32 cellular contexts compared by ENCODE assay signal in genomic region chr22:50129121-50129734, GRCh38. TPM values are rescaled to one million over a fixed set of nuclear protein-coding genes. Genes with fewer than 3 reads are reported as not detected.
A peak's percentile ranks its signal among the peaks of the same experiment; 100 is the strongest.
DNase-seq lines count a peak whose midpoint lies in the region; TF ChIP-seq lines count a peak whose summit lies in the region.
"Had no signal": no experiment of that assay in that cellular context is flagged by ENCODE, and none has a peak within 500 bp of the region (broad histone marks: within the 10 kb centered on the region; RNA-seq: fewer than 3 reads in every experiment).

No MANE protein-coding gene starts in this region.

- H3K27me3 ChIP-seq in adipocyte (replicated peaks; ENCODE audit: control insufficient read depth, insufficient read depth, low read length): no peaks in the 10 kb centered on the region
- H3K27me3 ChIP-seq in left ventricle myocardium inferior (ENCODE audit: low read depth): peaks cover 53% of the 10 kb centered on the region
- H3K27me3 ChIP-seq in vagina: no peaks in the 10 kb centered on the region
- H3K27me3 ChIP-seq: ascending aorta, MG63, pancreas, right atrium auricular region had no signal

- H3K36me3 ChIP-seq in adipocyte (ENCODE audit: control insufficient read depth, insufficient read depth, low read length, severe bottlenecking) (no peaks in the 10 kb centered on the region), left ventricle myocardium inferior (no peaks in the 10 kb centered on the region), vagina (no peaks in the 10 kb centered on the region)
- H3K36me3 ChIP-seq: ascending aorta, MG63, pancreas, right atrium auricular region, spleen, thoracic aorta had no signal

- TF ChIP-seq CTCF in left ventricle myocardium inferior (IDR thresholded peaks at IDR 0.05; ENCODE audit: borderline replicate concordance): no peak
- no peak for TF ChIP-seq CTCF in vagina (IDR thresholded peaks at IDR 0.05)

- no peak for TF ChIP-seq POLR2A in vagina (IDR thresholded peaks at IDR 0.05)

- no peak overlapping the region for H3K9ac ChIP-seq in adipocyte (ENCODE audit: low read length)
- H3K9ac ChIP-seq: GM23248 had no signal

- H3K4me1 ChIP-seq in adipocyte (ENCODE audit: control insufficient read depth, insufficient read depth, low read length): no peaks in the 10 kb centered on the region
- H3K4me1 ChIP-seq in left ventricle myocardium inferior: no peaks in the 10 kb centered on the region
- H3K4me1 ChIP-seq in vagina: no peaks in the 10 kb centered on the region
- H3K4me1 ChIP-seq: ascending aorta, Caco-2, pancreas, right atrium auricular region, spleen had no signal

- intact Hi-C loops in left ventricle myocardium inferior (cut with micrococcal nuclease): no loop called here
- intact Hi-C loops in vagina (cut with DNase I): no loop called here

- H3K4me3 ChIP-seq in adipocyte (ENCODE audit: low read length): no peak overlapping the region
- H3K4me3 ChIP-seq in left ventricle myocardium inferior: no peak overlapping the region
- H3K4me3 ChIP-seq in vagina: no peak overlapping the region
- H3K4me3 ChIP-seq: ascending aorta, GM12878, GM23248, MG63, pancreas, right atrium auricular region, spleen, thoracic aorta had no signal

- H3K27ac ChIP-seq in left ventricle myocardium inferior (replicated peaks) (no peak overlapping the region), vagina (no peak overlapping the region)
- H3K27ac ChIP-seq: ascending aorta, GM23248, pancreas, right atrium auricular region, spleen, thoracic aorta had no signal

- DNase-seq in EH (ENCODE audit: low read depth) (peak; percentile 53), NCI-H2107 treated with DMSO at 0.1 percent for 48 hours (lab: John Stamatoyannopoulos, UW; ENCODE audit: unreplicated experiment) (peak; percentile 75), adipocyte (ENCODE audit: low read depth) (peak; percentile 25), fibroblast of the conjunctiva (ENCODE audit: low read depth) (peak; percentile 53), activated T-cell treated with anti-CD3 and anti-CD28 coated beads for 4 hours (no peak), left ventricle myocardium inferior (no peak), vagina (ENCODE audit: extremely low spot score in 2 of 2) (no peak)
- no peak for DNase-seq in activated CD4-positive, alpha-beta T cell treated with anti-CD3 and anti-CD28 coated beads, Interleukin-2, amount 50 U/mL, for 1 hour
- DNase-seq: activated CD4-positive, alpha-beta T cell treated with anti-CD3 and anti-CD28 coated beads for 4 hours; C1 segment of cervical spinal cord; Caco-2; effector memory CD8-positive, alpha-beta T cell; GM23248; left ventricle myocardium superior; MG63; NCI-H1417 treated with DMSO at 0.1 percent for 48 hours; NCI-H2171 treated with DMSO at 0.1 percent for 48 hours; NCI-H526 treated with DMSO at 0.1 percent for 48 hours; pancreas; Right ventricle myocardium superior; spleen; stimulated activated CD4-positive, alpha-beta T cell treated with anti-CD3 and anti-CD28 coated beads, Interleukin-2, amount 100 ng/mL, for 48 hours; stimulated activated naive B cell treated with anti-CD40 and anti-IgM and Interleukin-4, amounts not matched to agents 10 μg/mL and 1 μg/mL and 100 μg/mL, for 72 hours; SW 1271 had no signal

- H3K9me3 ChIP-seq in adipocyte (ENCODE audit: control insufficient read depth, low read length) (peaks cover 5% of the 10 kb centered on the region), left ventricle myocardium inferior (replicated peaks) (no peaks in the 10 kb centered on the region), vagina (no peaks in the 10 kb centered on the region)
- H3K9me3 ChIP-seq: ascending aorta, Caco-2, MG63, pancreas, right atrium auricular region, thoracic aorta had no signal

RNA-seq across cellular contexts. Expression of gene MOV10L1, which starts 39.4 kb away (rescaled TPM):
- total RNA-seq in left ventricle myocardium inferior (0.49 TPM), vagina (0.98 TPM)
- total RNA-seq: activated naive CD4-positive, alpha-beta T cell treated with anti-CD3 and anti-CD28 coated beads, Interleukin-2, amount 50 U/mL, for 72 hours; ascending aorta; Caco-2; GM12878; GM23248; natural killer cell treated with Interleukin-12 subunit alpha and Interleukin-12 subunit beta and Interleukin-15 and Interleukin-18, amount 100 ng/mL, for 72 hours; Right ventricle myocardium superior had no signal

RNA-seq across cellular contexts. Expression of gene PANX2, which starts 41.3 kb away (rescaled TPM):
- 0.58 TPM for total RNA-seq in left ventricle myocardium inferior
- 4.2 TPM for total RNA-seq in vagina
- total RNA-seq: GM23248, OCI-LY7 had no signal

RNA-seq across cellular contexts. Expression of gene MLC1, which starts 44.0 kb away (rescaled TPM):
- total RNA-seq in left ventricle myocardium inferior: 0.66 TPM
- 29.2 TPM for total RNA-seq in vagina
- total RNA-seq: esophagus mucosa, GM12878, GM23248 had no signal

RNA-seq across cellular contexts. Expression of gene TRABD, which starts 56.5 kb away (rescaled TPM):
- 21.0 TPM for total RNA-seq in left ventricle myocardium inferior
- total RNA-seq in vagina: 40.3 TPM

Comparison
In these comparisons a context has a peak if more than half of its experiments do, and no peak if none do; other contexts are left out.
1. DNase-seq: peak in EH (single experiment), NCI-H2107 treated with DMSO at 0.1 percent for 48 hours (single experiment), adipocyte (single experiment) and fibroblast of the conjunctiva (single experiment); none in activated CD4-positive, alpha-beta T cell treated with anti-CD3 and anti-CD28 coated beads, Interleukin-2, amount 50 U/mL, for 1 hour (single experiment), activated T-cell treated with anti-CD3 and anti-CD28 coated beads for 4 hours (single experiment), left ventricle myocardium inferior (single experiment) and vagina (0 of 2).
2. RNA of gene MLC1, which starts 44.0 kb away (total RNA-seq): 29.2 TPM in vagina (single experiment); 0.66 TPM in left ventricle myocardium inferior (single experiment); every median in the first group is over 10 times any median in the second.